In the genomic region with DNA sequence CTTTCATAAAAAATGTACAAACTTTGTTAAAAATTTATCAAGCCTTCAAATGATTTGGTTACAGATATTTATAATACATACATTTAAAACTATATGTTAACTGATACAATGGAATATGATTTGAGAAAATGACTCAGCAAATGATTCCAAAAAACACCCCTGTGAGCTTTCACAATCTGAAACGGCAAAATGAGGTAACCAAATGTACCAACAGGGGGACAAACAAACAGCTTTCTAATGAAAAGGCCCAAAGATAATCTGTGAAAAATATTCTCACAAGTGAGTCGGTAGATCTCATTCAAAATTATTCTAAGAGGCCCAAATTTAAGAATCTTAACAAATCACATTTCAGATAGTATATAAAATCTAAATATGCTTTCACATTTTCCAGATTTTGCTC, we compare ENCODE assay signal across 20 cellular contexts.
DNase-seq lines count a peak whose midpoint lies in the region; FAIRE-seq and TF ChIP-seq lines count a peak whose summit lies in the region.
"Had no signal": no experiment of that assay in that cellular context is flagged by ENCODE, and none has a peak within 500 bp of the region (broad histone marks: within the 10 kb centered on the region; RNA-seq: fewer than 3 reads in every experiment).

No MANE protein-coding gene starts in this region.

- no peak overlapping the region for H3K9ac ChIP-seq in keratinocyte (ENCODE audit: control insufficient read depth, extremely low read depth, insufficient read depth, low read length)

- H4K20me1 ChIP-seq in keratinocyte (ENCODE audit: control insufficient read depth, extremely low read depth, insufficient read depth, low read length) = no peaks in the 10 kb centered on the region

- no peak overlapping the region for H3K4me3 Mint-ChIP-seq in HFFc6
- H3K4me3 Mint-ChIP-seq: CD8-positive, alpha-beta T cell had no signal

- CTCF ChIA-PET in A673 (lab: Charles Lee) = no interaction called here

- no peaks in the 10 kb centered on the region; the same call in 1 of the 2 replicates for H3K27me3 Mint-ChIP-seq in HFFc6 (ENCODE audit: insufficient read depth)

- no peak overlapping the region for H3K27ac Mint-ChIP-seq in HFFc6

- H3K9me1 ChIP-seq in keratinocyte (ENCODE audit: control insufficient read depth, extremely low read depth, insufficient read depth, low read length) = no peaks in the 10 kb centered on the region

- no peak for FAIRE-seq in keratinocyte (lab: Jason Lieb, UNC)
- FAIRE-seq: D721Med, GM19239, RCC 7860 had no signal

- POLR2A ChIA-PET in A673 (lab: Charles Lee; ENCODE audit: low non-redundant PET) = no interaction called here

- intact Hi-C loops in A673 (cut with micrococcal nuclease; ENCODE audit: unreplicated experiment) (no loop called here), ascending aorta (cut with DNase I) (no loop called here)

- no peak overlapping the region for H3K4me2 ChIP-seq in keratinocyte (ENCODE audit: control insufficient read depth, extremely low read depth, insufficient read depth, low read depth, low read length)

- BruUV-seq in A673 (replicated peaks; lab: Mats Ljungman, UMichigan) = no TSS peak

- H3K36me3 ChIP-seq in A673 (ENCODE audit: insufficient read depth, low read length, poor library complexity, severe bottlenecking) = peaks cover 15% of the 10 kb centered on the region
- H3K36me3 ChIP-seq in keratinocyte (ENCODE audit: control insufficient read depth in 2 of 2, extremely low read depth in 1 of 2, insufficient read depth in 2 of 2, low read length in 2 of 2) = peaks cover 10 to 20% of the 10 kb centered on the region in 2 experiments
- peaks cover 34 to 50% of the 10 kb centered on the region in 2 donors for H3K36me3 ChIP-seq in ascending aorta

- H3K4me3 ChIP-seq in A673 (ENCODE audit: low read depth, low read length, poor library complexity, severe bottlenecking) (no peak overlapping the region), cardiac fibroblast (replicated peaks in 1 of 2; ENCODE audit: low read depth in 2 of 2, low read length in 2 of 2) (no peak overlapping the region), keratinocyte (ENCODE audit: control insufficient read depth in 2 of 3, extremely low read depth in 1 of 3, insufficient read depth in 2 of 3, low read depth in 1 of 3, low read length in 3 of 3) (no peak overlapping the region), ascending aorta (no peak overlapping the region)

- no peaks in the 10 kb centered on the region for H3K4me1 ChIP-seq in A673 (ENCODE audit: insufficient read depth, low read length, poor library complexity, severe bottlenecking)
- H3K4me1 ChIP-seq in keratinocyte (ENCODE audit: control insufficient read depth, extremely low read depth, insufficient read depth, low read length) = peaks cover 24% of the 10 kb centered on the region
- no peaks in the 10 kb centered on the region for H3K4me1 ChIP-seq in ascending aorta
- H3K4me1 ChIP-seq: BE2C had no signal

- H3K4me1 Mint-ChIP-seq in HFFc6 (ENCODE audit: low read depth) = peaks cover 14% of the 10 kb centered on the region

- H3K27me3 ChIP-seq in A673 (replicated peaks; ENCODE audit: insufficient read depth, low read depth, low read length, poor library complexity) = no peaks in the 10 kb centered on the region
- H3K27me3 ChIP-seq in keratinocyte (ENCODE audit: control insufficient read depth, extremely low read depth, insufficient read depth, low read length) = no peaks in the 10 kb centered on the region
- no peaks in the 10 kb centered on the region for H3K27me3 ChIP-seq in ascending aorta
- H3K27me3 ChIP-seq: BE2C had no signal

- H3K36me3 Mint-ChIP-seq in HFFc6 (ENCODE audit: low read depth) = peaks cover 9% of the 10 kb centered on the region; the same call in 1 of the 2 replicates

- H3K79me2 ChIP-seq in keratinocyte (ENCODE audit: control insufficient read depth, insufficient read depth, low read length) = no peaks in the 10 kb centered on the region

- H3K9me3 Mint-ChIP-seq in HFFc6 = no peaks in the 10 kb centered on the region
- H3K9me3 Mint-ChIP-seq: CD8-positive, alpha-beta T cell had no signal

- H2AFZ ChIP-seq in keratinocyte (ENCODE audit: control insufficient read depth, low read length) = no peak overlapping the region

- H3K27ac ChIP-seq in A673 (ENCODE audit: low read depth, low read length, poor library complexity, severe bottlenecking) (peak overlapping the region; percentile 15), keratinocyte (ENCODE audit: control insufficient read depth, insufficient read depth, low read length) (peak overlapping the region; percentile 35), ascending aorta (no peak overlapping the region)

- H3K9me3 ChIP-seq in A673 (ENCODE audit: low read depth, low read length, poor library complexity, severe bottlenecking) = no peaks in the 10 kb centered on the region
- no peaks in the 10 kb centered on the region for H3K9me3 ChIP-seq in keratinocyte (ENCODE audit: control insufficient read depth, low read depth, low read length)
- no peaks in the 10 kb centered on the region for H3K9me3 ChIP-seq in ascending aorta
- H3K9me3 ChIP-seq: BE2C had no signal

- DNase-seq in A673 (ENCODE audit: low spot score) (no peak), HFFc6 (no peak), cardiac fibroblast (ENCODE audit: low read depth in 2 of 2) (peak; percentile 26 to 52), keratinocyte (ENCODE audit: low read depth, low spot score) (no peak), ascending aorta (ENCODE audit: low spot score in 2 of 2) (no peak), foreskin melanocyte (no peak)
- no peak for DNase-seq in activated CD8-positive, alpha-beta memory T cell treated with anti-CD3 and anti-CD28 coated beads, Interleukin-2, amount 50 U/mL, for 48 hours
- DNase-seq: BE2C; CD8-positive, alpha-beta T cell; DMS79 treated with DMSO at 0.1 percent for 48 hours; GDM1; Karpas-422; MV-4-11; NCI-H1417 treated with DMSO at 0.1 percent for 48 hours; NCI-H2029; NCI-H2171 treated with DMSO at 0.1 percent for 48 hours; SHP77 had no signal

- dilution Hi-C loops in keratinocyte (cut with MboI; ENCODE audit: extremely low pct_ligation_motif_present, low sequenced_read_pairs) = no loop called here

- TF ChIP-seq CTCF in A673 (conservative IDR thresholded peaks at IDR 0.05; ENCODE audit: low read depth, low read length) = no peak
- TF ChIP-seq CTCF in HFFc6 (IDR thresholded peaks at IDR 0.05) = peak; percentile 47
- TF ChIP-seq CTCF in cardiac fibroblast (IDR thresholded peaks at IDR 0.05; ENCODE audit: low read depth, low read length) = no peak
- no peak for TF ChIP-seq CTCF in keratinocyte (optimal IDR thresholded peaks at IDR 0.05 in 1 of 3, IDR thresholded peaks at IDR 0.05 in 1 of 3, conservative IDR thresholded peaks at IDR 0.05 in 1 of 3; ENCODE audit: extremely low read depth in 1 of 3, insufficient read depth in 2 of 3, low read length in 3 of 3)
- TF ChIP-seq CTCF in ascending aorta (IDR thresholded peaks at IDR 0.05) = no peak

Comparison
In these comparisons a context has a peak if more than half of its experiments do, and no peak if none do; other contexts are left out.
1. DNase-seq: peak in cardiac fibroblast (2 of 2); none in A673 (single experiment), HFFc6 (single experiment), keratinocyte (single experiment), ascending aorta (0 of 2), foreskin melanocyte (single experiment) and activated CD8-positive, alpha-beta memory T cell treated with anti-CD3 and anti-CD28 coated beads, Interleukin-2, amount 50 U/mL, for 48 hours (single experiment).
2. H3K27ac ChIP-seq: peak in A673 (single experiment) and keratinocyte (single experiment); none in ascending aorta (0 of 2).